In the genomic region with DNA sequence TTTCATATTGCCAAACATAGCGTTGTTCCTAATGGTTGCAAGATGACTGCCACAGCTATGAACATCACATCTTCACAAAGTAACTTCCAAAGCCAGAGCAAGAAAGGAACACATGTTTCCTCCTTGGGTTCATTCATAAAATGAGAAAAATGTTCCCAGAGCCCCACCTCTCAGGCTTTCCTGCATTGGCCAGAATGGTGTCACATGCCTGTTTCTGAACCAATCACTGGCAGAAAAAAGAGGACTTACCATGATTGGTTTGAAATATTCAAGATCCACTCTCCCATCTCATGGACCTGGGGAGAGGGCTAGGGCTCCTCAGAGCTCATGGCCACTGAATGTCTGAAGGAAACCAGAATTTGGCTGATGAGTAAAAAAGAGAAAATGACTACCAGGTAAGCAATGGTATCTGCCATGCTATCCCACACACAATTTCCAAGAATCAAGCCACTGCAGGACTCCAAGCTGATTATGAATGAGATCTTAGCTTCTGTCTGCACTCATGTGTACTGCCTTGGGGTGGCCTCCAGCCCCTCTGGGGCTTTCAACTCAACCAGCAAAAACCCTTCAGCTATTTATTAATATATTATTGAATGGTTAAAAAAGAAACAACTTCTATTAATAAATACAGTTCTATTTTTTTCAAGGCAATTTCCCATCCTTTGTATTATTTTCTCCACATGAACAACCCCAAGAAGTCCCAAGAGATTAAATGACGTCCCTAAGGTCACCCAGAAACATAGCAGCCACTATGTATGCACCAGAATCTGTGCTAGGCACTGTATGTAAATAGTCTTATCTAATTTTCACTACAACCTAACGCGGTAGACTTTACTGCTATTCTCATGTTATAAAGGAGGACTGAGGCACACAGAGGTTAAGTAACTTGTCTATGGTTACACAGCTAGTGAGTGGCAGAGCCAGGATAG, we compare ENCODE assay signal across 20 cellular contexts.
"Had no signal": no experiment of that assay in that cellular context is flagged by ENCODE, and none has a peak within 500 bp of the region (broad histone marks: within the 10 kb centered on the region; RNA-seq: fewer than 3 reads in every experiment).

No MANE protein-coding gene starts in this region.

- H3K4me1 ChIP-seq: esophagus squamous epithelium, gastroesophageal sphincter, prostate gland, transverse colon, uterus had no signal

- H3K27ac ChIP-seq: esophagus squamous epithelium, gastroesophageal sphincter, neutrophil, ovary, prostate gland, transverse colon, uterus had no signal

- H3K27ac Mint-ChIP-seq: activated CD8-positive, alpha-beta T cell treated with anti-CD3 and anti-CD28 coated beads, Interleukin-2, amount 10 ng/mL, durations not matched to agents 7 days and 5 days; activated naive CD4-positive, alpha-beta T cell treated with anti-CD3 and anti-CD28 coated beads, Interleukin-2, amount 10 ng/mL, durations not matched to agents 7 days and 5 days; activated naive CD8-positive, alpha-beta T cell treated with anti-CD3 and anti-CD28 coated beads, Interleukin-2, amount 50 U/mL, for 24 hours; endodermal cell; nephron had no signal

- ATAC-seq: activated CD8-positive, alpha-beta T cell treated with anti-CD3 and anti-CD28 coated beads, Interleukin-2, amount 10 ng/mL, durations not matched to agents 7 days and 5 days; activated naive CD8-positive, alpha-beta T cell treated with anti-CD3 and anti-CD28 coated beads, Interleukin-2, amount 50 U/mL, for 24 hours; gastroesophageal sphincter had no signal

- H3K27me3 Mint-ChIP-seq: activated naive CD4-positive, alpha-beta T cell treated with anti-CD3 and anti-CD28 coated beads, Interleukin-2, amount 10 ng/mL, durations not matched to agents 7 days and 5 days; activated naive CD8-positive, alpha-beta T cell treated with anti-CD3 and anti-CD28 coated beads, Interleukin-2, amount 50 U/mL, for 24 hours had no signal

- H3K36me3 Mint-ChIP-seq: activated naive CD4-positive, alpha-beta T cell treated with anti-CD3 and anti-CD28 coated beads, Interleukin-2, amount 10 ng/mL, durations not matched to agents 7 days and 5 days had no signal

- H3K9me3 ChIP-seq: esophagus squamous epithelium, gastroesophageal sphincter, neutrophil, ovary, prostate gland, transverse colon, uterus had no signal

- H3K4me1 Mint-ChIP-seq: activated naive CD4-positive, alpha-beta T cell treated with anti-CD3 and anti-CD28 coated beads, Interleukin-2, amount 10 ng/mL, durations not matched to agents 7 days and 5 days; activated naive CD8-positive, alpha-beta T cell treated with anti-CD3 and anti-CD28 coated beads, Interleukin-2, amount 50 U/mL, for 24 hours had no signal

- H3K4me3 Mint-ChIP-seq: activated CD8-positive, alpha-beta T cell treated with anti-CD3 and anti-CD28 coated beads, Interleukin-2, amount 10 ng/mL, durations not matched to agents 7 days and 5 days; activated naive CD4-positive, alpha-beta T cell treated with anti-CD3 and anti-CD28 coated beads, Interleukin-2, amount 10 ng/mL, durations not matched to agents 7 days and 5 days; activated naive CD8-positive, alpha-beta T cell treated with anti-CD3 and anti-CD28 coated beads, Interleukin-2, amount 50 U/mL, for 24 hours; activated T-cell treated with anti-CD3 and anti-CD28 coated beads, Interleukin-2, amount 50 U/mL, for 4 hours; endodermal cell; nephron had no signal

- H3K9me3 Mint-ChIP-seq: activated naive CD4-positive, alpha-beta T cell treated with anti-CD3 and anti-CD28 coated beads, Interleukin-2, amount 10 ng/mL, durations not matched to agents 7 days and 5 days; activated naive CD8-positive, alpha-beta T cell treated with anti-CD3 and anti-CD28 coated beads, Interleukin-2, amount 50 U/mL, for 24 hours; activated T-cell treated with anti-CD3 and anti-CD28 coated beads, Interleukin-2, amount 50 U/mL, for 4 hours; endodermal cell; nephron had no signal

- H3K36me3 ChIP-seq: esophagus squamous epithelium, gastroesophageal sphincter, neutrophil, ovary, prostate gland, transverse colon, uterus had no signal

- DNase-seq: activated CD4-positive, alpha-beta T cell treated with anti-CD3 and anti-CD28 coated beads for 4 hours; activated CD8-positive, alpha-beta T cell treated with anti-CD3 and anti-CD28 coated beads, Interleukin-2, amount 10 ng/mL, durations not matched to agents 7 days and 5 days; activated effector memory CD4-positive, alpha-beta T cell treated with Interleukin-2 at 50 U/mL for 16 hours; activated naive CD4-positive, alpha-beta T cell treated with anti-CD3 and anti-CD28 coated beads, Interleukin-2, amount 10 ng/mL, durations not matched to agents 7 days and 5 days; activated naive CD8-positive, alpha-beta T cell treated with anti-CD3 and anti-CD28 coated beads, Interleukin-2, amount 50 U/mL, for 24 hours; activated T-cell treated with anti-CD3 and anti-CD28 coated beads, Interleukin-2, amount 50 U/mL, for 4 hours; cortex of kidney; endodermal cell; esophagus squamous epithelium; head of caudate nucleus; hypothalamus; ovary; stimulated activated CD4-positive, alpha-beta T cell treated with anti-CD3 and anti-CD28 coated beads, Interleukin-4, amount 100 ng/mL, for 24 hours; transverse colon; uterus had no signal

- H3K27me3 ChIP-seq: esophagus squamous epithelium, gastroesophageal sphincter, ovary, transverse colon, uterus had no signal

- H3K4me3 ChIP-seq: esophagus squamous epithelium, gastroesophageal sphincter, ovary, prostate gland, transverse colon, uterus had no signal

- FAIRE-seq: TTC549 had no signal
